ENCODE assay signal across 14 cellular contexts in the genomic region with DNA sequence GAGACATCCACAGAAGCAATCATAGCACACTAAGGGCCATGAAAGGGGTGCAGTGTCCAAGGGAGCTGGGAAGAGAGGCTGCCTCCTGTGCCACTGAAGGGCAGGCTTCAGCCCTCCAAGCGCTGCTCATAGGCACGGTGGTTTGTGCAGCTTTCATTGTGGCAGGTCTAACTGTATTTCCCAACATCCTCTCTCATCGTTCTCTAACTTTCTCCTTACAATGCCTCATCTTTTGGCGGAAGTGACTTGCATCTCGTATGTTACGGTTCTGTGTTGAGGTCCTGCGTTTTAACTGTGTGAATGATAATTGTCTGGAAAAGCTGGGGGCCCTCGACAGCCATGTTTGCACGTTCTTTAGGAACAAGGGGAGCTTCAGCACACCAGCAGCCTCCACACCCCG.
"Had no signal": no experiment of that assay in that cellular context is flagged by ENCODE, and none has a peak within 500 bp of the region (broad histone marks: within the 10 kb centered on the region; RNA-seq: fewer than 3 reads in every experiment).

No MANE protein-coding gene starts in this region.

- H3K9me3 ChIP-seq: heart right ventricle, tibial artery, upper lobe of left lung, vagina had no signal

- H3K4me1 ChIP-seq: upper lobe of left lung, vagina had no signal

- H3K4me3 ChIP-seq: coronary artery, heart right ventricle, skin epidermis, tibial artery, upper lobe of left lung, vagina had no signal

- DNase-seq: effector CD4-positive, alpha-beta T cell; heart right ventricle; hypothalamus; islet precursor cell; mammary epithelial cell; naive thymus-derived CD8-positive, alpha-beta T cell; stimulated activated CD4-positive, alpha-beta T cell treated with anti-CD3 and anti-CD28 coated beads, Interleukin-12 subunit alpha, Interleukin-12 subunit beta, amount 100 ng/mL, for 4 hours; stimulated activated CD4-positive, alpha-beta T cell treated with anti-CD3 and anti-CD28 coated beads, Interleukin-2, amount 100 ng/mL, for 48 hours; stimulated activated naive CD4-positive, alpha-beta T cell treated with Interleukin-2 at 50 U/mL for 16 hours; tibial artery; upper lobe of left lung had no signal

- H3K4me3 Mint-ChIP-seq: naive thymus-derived CD8-positive, alpha-beta T cell had no signal

- H3K27me3 ChIP-seq: heart right ventricle, tibial artery, upper lobe of left lung, vagina had no signal

- H3K36me3 ChIP-seq: vagina had no signal

- H3K27ac ChIP-seq: coronary artery, heart right ventricle, skin epidermis, tibial artery, upper lobe of left lung, vagina had no signal
